Comparison of ENCODE assay signal across 8 cellular contexts in the genomic region with DNA sequence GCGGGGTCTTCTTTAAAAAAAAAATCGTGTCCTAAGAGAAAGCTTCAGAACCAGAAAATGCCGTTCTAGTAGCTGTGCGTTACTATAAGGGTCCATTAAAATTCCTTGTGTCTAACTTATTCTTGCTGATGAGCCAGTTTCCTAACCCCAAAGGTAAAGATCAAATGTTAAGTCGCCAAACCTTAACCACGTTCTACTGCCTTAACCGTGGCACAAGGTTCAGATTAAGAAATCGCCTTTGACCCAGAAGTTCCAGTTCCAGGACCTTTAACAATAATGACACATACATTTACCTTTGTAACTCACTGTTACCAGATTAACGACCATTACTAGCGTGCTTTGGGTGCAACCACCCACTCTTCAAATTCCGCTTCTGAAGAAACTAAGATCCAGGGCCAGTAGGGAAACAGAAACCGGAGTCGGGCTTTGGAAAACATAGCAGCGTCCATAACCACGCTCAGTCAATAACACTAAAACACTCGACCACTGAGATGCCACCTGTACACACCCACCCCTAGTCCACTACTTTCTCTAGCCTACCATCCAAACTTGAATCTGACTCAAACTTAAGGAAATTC. TPM values are rescaled to one million over a fixed set of nuclear protein-coding genes. Genes with fewer than 3 reads are reported as not detected.
DNase-seq lines count a peak whose midpoint lies in the region; ATAC-seq, FAIRE-seq and TF ChIP-seq lines count a peak whose summit lies in the region.

No MANE protein-coding gene starts in this region.

- no peak for FAIRE-seq in RCC 7860 (lab: Jason Lieb, UNC)

- H3K4me1 Mint-ChIP-seq in activated CD4-positive, alpha-beta memory T cell treated with anti-CD3 and anti-CD28 coated beads for 36 hours (ENCODE audit: low read depth): peaks cover 37% of the 10 kb centered on the region

- no peaks in the 10 kb centered on the region for H3K9me3 ChIP-seq in ES-I3 (ENCODE audit: control insufficient read depth, insufficient read depth, low read length)
- H3K9me3 ChIP-seq in psoas muscle: no peaks in the 10 kb centered on the region

- H3K27ac Mint-ChIP-seq in activated CD4-positive, alpha-beta memory T cell treated with anti-CD3 and anti-CD28 coated beads for 36 hours: peak overlapping the region; percentile 92

- in situ Hi-C loops in KBM-7 (cut with MboI; ENCODE audit: low pct_unique_long_range_greater_than_20kb, low sequenced_read_pairs): no loop called here

- ATAC-seq in GM21367 (IDR thresholded peaks at IDR 0.05; ENCODE audit: unreplicated experiment) (peak; percentile 33), HG03565 (IDR thresholded peaks at IDR 0.05; ENCODE audit: unreplicated experiment) (peak; percentile 18), Right ventricle myocardium superior (ENCODE audit: poor library complexity) (peak; percentile 54), psoas muscle (peak; percentile 36 to 66 (median 41))

- peak overlapping the region; percentile 80 for H3K9ac ChIP-seq in ES-I3 (ENCODE audit: low read depth, low read length)

- WGBS in psoas muscle, 3 donors: 3 to 4% (median 4%) methylated on average over 16 of the region's 16 CpGs

- H3K4me3 ChIP-seq in psoas muscle: peak overlapping the region; percentile 95

- H3K27me3 ChIP-seq in psoas muscle (ENCODE audit: insufficient read depth in 3 of 3, low read length in 2 of 3): peaks cover 0 to 4% (median 0%) of the 10 kb centered on the region in 3 donors

- H3K36me3 Mint-ChIP-seq in activated CD4-positive, alpha-beta memory T cell treated with anti-CD3 and anti-CD28 coated beads for 36 hours: peaks cover 7% of the 10 kb centered on the region

- H3K27ac ChIP-seq in psoas muscle: peak overlapping the region; percentile 87

- peaks cover 8% of the 10 kb centered on the region for H3K27me3 Mint-ChIP-seq in activated CD4-positive, alpha-beta memory T cell treated with anti-CD3 and anti-CD28 coated beads for 36 hours

- intact Hi-C loops in activated CD4-positive, alpha-beta memory T cell treated with anti-CD3 and anti-CD28 coated beads for 36 hours (cut with micrococcal nuclease): loop anchor here (1.0 to 5.0 kb wide), 7 partner anchors 19 to 1166 kb away; partner anchors contain the start of genes CDK6, SAMD9 and VPS50
- intact Hi-C loops in Right ventricle myocardium superior (cut with DNase I): no loop called here
- intact Hi-C loops in psoas muscle (cut with DNase I): no loop called here

- no peaks in the 10 kb centered on the region for H3K9me3 Mint-ChIP-seq in activated CD4-positive, alpha-beta memory T cell treated with anti-CD3 and anti-CD28 coated beads for 36 hours

- peak; percentile 18 for DNase-seq in activated CD4-positive, alpha-beta memory T cell treated with anti-CD3 and anti-CD28 coated beads for 36 hours
- DNase-seq in Right ventricle myocardium superior (no peak), psoas muscle (no peak), RCC 7860 (ENCODE audit: low spot score) (no peak), KBM-7 (no peak)

- no peak for TF ChIP-seq CTCF in psoas muscle (IDR thresholded peaks at IDR 0.05)

- H3K4me3 Mint-ChIP-seq in activated CD4-positive, alpha-beta memory T cell treated with anti-CD3 and anti-CD28 coated beads for 36 hours: peak overlapping the region; percentile 95

- H3K4me1 ChIP-seq in ES-I3 (ENCODE audit: insufficient read depth, low read length): no peaks in the 10 kb centered on the region; the same call in 1 of the 2 replicates
- peaks cover 21% of the 10 kb centered on the region for H3K4me1 ChIP-seq in psoas muscle

- POLR2A ChIA-PET in activated CD4-positive, alpha-beta memory T cell treated with anti-CD3 and anti-CD28 coated beads for 36 hours (lab: Charles Lee): no interaction called here

- H3K36me3 ChIP-seq in ES-I3 (ENCODE audit: insufficient read depth, low read length): no peaks in the 10 kb centered on the region
- H3K36me3 ChIP-seq in psoas muscle (ENCODE audit: insufficient read depth in 1 of 2, low read depth in 1 of 2): peaks cover 0 to 15% of the 10 kb centered on the region in 2 donors

- CTCF ChIA-PET in activated CD4-positive, alpha-beta memory T cell treated with anti-CD3 and anti-CD28 coated beads for 36 hours (lab: Charles Lee): no interaction called here

RNA-seq across cellular contexts. Expression of gene BET1, which starts 0.6 kb away (rescaled TPM):
- 10 to 100 TPM; 19.3 to 20.5 TPM for total RNA-seq in activated CD4-positive, alpha-beta memory T cell treated with anti-CD3 and anti-CD28 coated beads for 36 hours
- total RNA-seq in Right ventricle myocardium superior (12.6 TPM), psoas muscle (1 to 10 TPM; 6.7 to 9.9 (median 8.0) TPM)
- 10 to 100 TPM in 2 of 3 donors, 1 to 10 TPM in 1; 7.5 to 14.2 (median 12.1) TPM for polyA plus RNA-seq in psoas muscle
